In the genomic region with DNA sequence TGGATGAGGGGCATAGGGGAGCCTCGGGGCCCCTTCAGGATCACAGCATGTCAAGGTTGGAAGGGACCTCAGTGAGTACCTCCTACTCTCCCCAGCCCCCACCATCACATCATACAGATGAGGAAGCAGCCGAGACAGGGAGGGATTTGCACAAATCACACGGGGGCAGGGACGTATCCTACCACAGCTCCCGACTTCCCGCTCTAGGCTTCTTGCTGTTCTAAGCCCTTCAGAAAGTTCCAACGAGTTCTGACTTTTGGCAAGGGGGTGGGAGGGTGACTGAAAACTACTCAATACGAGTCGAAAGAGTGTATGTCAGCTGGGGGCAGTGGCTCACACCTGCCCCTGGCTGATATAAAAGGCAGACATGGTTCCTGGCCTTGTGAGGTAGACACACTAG, we compare ENCODE assay signal across 1 cellular context.
TF ChIP-seq lines count a peak whose summit lies in the region.

No MANE protein-coding gene starts in this region.

TF ChIP-seq in SK-N-SH, 30 proteins besides CTCF, POLR2A, EP300 and RAD21 (continued from another document):
- TF ChIP-seq, protein P1, sequence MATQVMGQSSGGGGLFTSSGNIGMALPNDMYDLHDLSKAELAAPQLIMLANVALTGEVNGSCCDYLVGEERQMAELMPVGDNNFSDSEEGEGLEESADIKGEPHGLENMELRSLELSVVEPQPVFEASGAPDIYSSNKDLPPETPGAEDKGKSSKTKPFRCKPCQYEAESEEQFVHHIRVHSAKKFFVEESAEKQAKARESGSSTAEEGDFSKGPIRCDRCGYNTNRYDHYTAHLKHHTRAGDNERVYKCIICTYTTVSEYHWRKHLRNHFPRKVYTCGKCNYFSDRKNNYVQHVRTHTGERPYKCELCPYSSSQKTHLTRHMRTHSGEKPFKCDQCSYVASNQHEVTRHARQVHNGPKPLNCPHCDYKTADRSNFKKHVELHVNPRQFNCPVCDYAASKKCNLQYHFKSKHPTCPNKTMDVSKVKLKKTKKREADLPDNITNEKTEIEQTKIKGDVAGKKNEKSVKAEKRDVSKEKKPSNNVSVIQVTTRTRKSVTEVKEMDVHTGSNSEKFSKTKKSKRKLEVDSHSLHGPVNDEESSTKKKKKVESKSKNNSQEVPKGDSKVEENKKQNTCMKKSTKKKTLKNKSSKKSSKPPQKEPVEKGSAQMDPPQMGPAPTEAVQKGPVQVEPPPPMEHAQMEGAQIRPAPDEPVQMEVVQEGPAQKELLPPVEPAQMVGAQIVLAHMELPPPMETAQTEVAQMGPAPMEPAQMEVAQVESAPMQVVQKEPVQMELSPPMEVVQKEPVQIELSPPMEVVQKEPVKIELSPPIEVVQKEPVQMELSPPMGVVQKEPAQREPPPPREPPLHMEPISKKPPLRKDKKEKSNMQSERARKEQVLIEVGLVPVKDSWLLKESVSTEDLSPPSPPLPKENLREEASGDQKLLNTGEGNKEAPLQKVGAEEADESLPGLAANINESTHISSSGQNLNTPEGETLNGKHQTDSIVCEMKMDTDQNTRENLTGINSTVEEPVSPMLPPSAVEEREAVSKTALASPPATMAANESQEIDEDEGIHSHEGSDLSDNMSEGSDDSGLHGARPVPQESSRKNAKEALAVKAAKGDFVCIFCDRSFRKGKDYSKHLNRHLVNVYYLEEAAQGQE (IDR thresholded peaks at IDR 0.05; ENCODE audit: low read depth, low read length), result no peak
- no peak for TF ChIP-seq MEF2A (IDR thresholded peaks at IDR 0.05; ENCODE audit: borderline replicate concordance, low read depth)
